12 cellular contexts compared by ENCODE assay signal in the genomic region with DNA sequence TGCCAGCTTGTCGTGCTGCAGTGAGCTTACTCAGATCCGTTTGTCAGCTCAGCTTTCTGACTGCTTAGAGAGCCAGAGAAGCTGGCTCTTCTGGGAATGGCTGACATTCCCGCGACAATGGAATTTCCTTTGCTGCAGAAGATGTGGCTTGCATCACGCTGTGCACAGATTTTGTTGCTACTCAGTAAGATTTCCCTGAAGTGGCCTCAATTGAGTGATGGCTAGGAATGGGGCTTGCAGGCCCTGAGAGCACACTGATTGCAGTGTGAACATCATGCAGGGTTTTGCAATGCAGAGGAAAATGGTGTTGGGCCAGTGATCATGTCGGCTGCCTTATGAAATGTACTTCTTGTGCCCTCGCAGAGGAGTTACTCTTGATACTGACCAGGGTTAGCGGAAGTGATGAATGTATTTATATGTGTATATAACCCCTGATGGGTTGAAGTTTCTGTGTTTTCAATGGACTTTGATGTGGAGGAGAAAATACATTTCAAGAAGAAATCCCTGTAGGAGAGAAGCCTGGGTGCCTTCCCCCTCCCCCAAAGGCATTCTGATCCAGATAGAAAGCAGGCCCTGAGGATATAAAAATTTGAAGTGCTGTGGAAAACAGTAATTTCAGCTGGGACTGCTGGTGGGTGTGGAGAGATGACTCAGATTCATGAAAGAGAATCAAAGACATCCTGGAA.
DNase-seq lines count a peak whose midpoint lies in the region; ATAC-seq, FAIRE-seq and TF ChIP-seq lines count a peak whose summit lies in the region.
"Had no signal": no experiment of that assay in that cellular context is flagged by ENCODE, and none has a peak within 500 bp of the region (broad histone marks: within the 10 kb centered on the region; RNA-seq: fewer than 3 reads in every experiment).

No MANE protein-coding gene starts in this region.

- H3K27me3 Mint-ChIP-seq in neural progenitor cell (ENCODE audit: insufficient read depth, low read depth) = peaks cover 5% of the 10 kb centered on the region
- H3K27me3 Mint-ChIP-seq in activated CD8-positive, alpha-beta T cell treated with anti-CD3 and anti-CD28 coated beads for 36 hours = no peaks in the 10 kb centered on the region
- H3K27me3 Mint-ChIP-seq: activated CD4-positive, alpha-beta T cell treated with anti-CD3 and anti-CD28 coated beads, Interleukin-2, amount 10 ng/mL, durations not matched to agents 7 days and 5 days had no signal

- H3K27ac Mint-ChIP-seq in neural progenitor cell = peak overlapping the region; percentile 97
- no peak overlapping the region for H3K27ac Mint-ChIP-seq in activated CD8-positive, alpha-beta T cell treated with anti-CD3 and anti-CD28 coated beads for 36 hours
- H3K27ac Mint-ChIP-seq: activated CD4-positive, alpha-beta T cell treated with anti-CD3 and anti-CD28 coated beads, Interleukin-2, amount 10 ng/mL, durations not matched to agents 7 days and 5 days had no signal

- 51 to 79% (median 71%) methylated on average over 8 of the region's 8 CpGs for WGBS in small intestine, 3 donors

- peaks cover 37% of the 10 kb centered on the region for H3K4me1 Mint-ChIP-seq in neural progenitor cell
- no peaks in the 10 kb centered on the region for H3K4me1 Mint-ChIP-seq in activated CD8-positive, alpha-beta T cell treated with anti-CD3 and anti-CD28 coated beads for 36 hours (ENCODE audit: low read depth)
- H3K4me1 Mint-ChIP-seq: activated CD4-positive, alpha-beta T cell treated with anti-CD3 and anti-CD28 coated beads, Interleukin-2, amount 10 ng/mL, durations not matched to agents 7 days and 5 days had no signal

- H3K9me3 ChIP-seq in AG04450 (ENCODE audit: control insufficient read depth, insufficient read depth, low read length) = no peaks in the 10 kb centered on the region
- H3K9me3 ChIP-seq in SK-N-MC (ENCODE audit: low read depth, low read length) = no peaks in the 10 kb centered on the region
- H3K9me3 ChIP-seq in neural progenitor cell (ENCODE audit: low read depth) = no peaks in the 10 kb centered on the region
- H3K9me3 ChIP-seq in small intestine (ENCODE audit: control insufficient read depth, low read depth) = no peaks in the 10 kb centered on the region
- H3K9me3 ChIP-seq: BLaER1 treated with 17β-estradiol and CSF1 and Interleukin-3, amounts not matched to agents 10 nM and 100 nM had no signal

- no peaks in the 10 kb centered on the region for H3K27me3 ChIP-seq in AG04450 (ENCODE audit: control insufficient read depth, insufficient read depth, low read length)
- no peaks in the 10 kb centered on the region for H3K27me3 ChIP-seq in neural progenitor cell
- H3K27me3 ChIP-seq in small intestine (ENCODE audit: control insufficient read depth in 2 of 2, insufficient read depth in 2 of 2, low read length in 2 of 2) = no peaks in the 10 kb centered on the region
- H3K27me3 ChIP-seq: BLaER1 treated with 17β-estradiol and CSF1 and Interleukin-3, amounts not matched to agents 10 nM and 100 nM had no signal

- no peak for DNase-seq in AG04450 (ENCODE audit: low read depth, low spot score)
- DNase-seq in SK-N-MC (ENCODE audit: low read depth, low spot score) = peak; percentile 69
- DNase-seq in fibroblast of the conjunctiva (ENCODE audit: low read depth) = peak; percentile 55
- DNase-seq in neural progenitor cell (ENCODE audit: low spot score) = peak; percentile 77
- DNase-seq in kidney glomerular epithelial cell (lab: John Stamatoyannopoulos, UW) = no peak
- DNase-seq in activated CD8-positive, alpha-beta T cell treated with anti-CD3 and anti-CD28 coated beads for 36 hours = no peak
- DNase-seq in small intestine = no peak
- no peak for DNase-seq in NCI-H146 treated with DMSO at 0.1 percent for 48 hours (lab: John Stamatoyannopoulos, UW; ENCODE audit: unreplicated experiment)
- DNase-seq: activated CD4-positive, alpha-beta T cell treated with anti-CD3 and anti-CD28 coated beads, Interleukin-2, amount 10 ng/mL, durations not matched to agents 7 days and 5 days; NCI-H748 treated with DMSO at 0.1 percent for 48 hours had no signal

- CTCF ChIA-PET in AG04450 (lab: Charles Lee) = interaction anchor here (1.7 kb wide), 1 partner anchor 220 kb away, joined by 4 read pairs; no protein-coding TSS in a partner anchor
- CTCF ChIA-PET in activated CD8-positive, alpha-beta T cell treated with anti-CD3 and anti-CD28 coated beads for 36 hours (lab: Charles Lee) = no interaction called here

- ATAC-seq in activated CD8-positive, alpha-beta T cell treated with anti-CD3 and anti-CD28 coated beads for 36 hours = no peak

- peaks cover 10% of the 10 kb centered on the region for H3F3A ChIP-seq in neural progenitor cell (ENCODE audit: low read depth)

- H3K9ac ChIP-seq in SK-N-MC (ENCODE audit: insufficient read length) (no peak overlapping the region), neural progenitor cell (no peak overlapping the region)
- H3K9ac ChIP-seq: BLaER1 treated with 17β-estradiol and CSF1 and Interleukin-3, amounts not matched to agents 10 nM and 100 nM had no signal

- TF ChIP-seq CTCF in AG04450 (IDR thresholded peaks at IDR 0.05; ENCODE audit: low read depth, low read length) = no peak
- no peak for TF ChIP-seq CTCF in neural progenitor cell (IDR thresholded peaks at IDR 0.05)
- no peak for TF ChIP-seq CTCF in activated CD8-positive, alpha-beta T cell treated with anti-CD3 and anti-CD28 coated beads for 36 hours (IDR thresholded peaks at IDR 0.05)

- peak overlapping the region; percentile 15 for H3K4me3 Mint-ChIP-seq in neural progenitor cell
- no peak overlapping the region for H3K4me3 Mint-ChIP-seq in activated CD8-positive, alpha-beta T cell treated with anti-CD3 and anti-CD28 coated beads for 36 hours
- H3K4me3 Mint-ChIP-seq: activated CD4-positive, alpha-beta T cell treated with anti-CD3 and anti-CD28 coated beads, Interleukin-2, amount 10 ng/mL, durations not matched to agents 7 days and 5 days had no signal

- no peak for FAIRE-seq in small intestine (lab: Jason Lieb, UNC)

- H3K36me3 ChIP-seq in SK-N-MC (ENCODE audit: insufficient read depth, low read length) (no peaks in the 10 kb centered on the region), neural progenitor cell (no peaks in the 10 kb centered on the region), small intestine (ENCODE audit: control insufficient read depth in 2 of 2, insufficient read depth in 2 of 2, low read length in 2 of 2) (no peaks in the 10 kb centered on the region)
- H3K36me3 ChIP-seq: BLaER1 treated with 17β-estradiol and CSF1 and Interleukin-3, amounts not matched to agents 10 nM and 100 nM had no signal

- H3K4me1 ChIP-seq in neural progenitor cell (peaks cover 20% of the 10 kb centered on the region), small intestine (ENCODE audit: control insufficient read depth in 2 of 2, insufficient read depth in 1 of 2, low read depth in 1 of 2, low read length in 1 of 2) (no peaks in the 10 kb centered on the region)
- H3K4me1 ChIP-seq: BLaER1 treated with 17β-estradiol and CSF1 and Interleukin-3, amounts not matched to agents 10 nM and 100 nM had no signal

- H2AFZ ChIP-seq in neural progenitor cell (replicated peaks) = peak overlapping the region; percentile 95

- H3K4me2 ChIP-seq in neural progenitor cell = peak overlapping the region; percentile 2
- H3K4me2 ChIP-seq: BLaER1 treated with 17β-estradiol and CSF1 and Interleukin-3, amounts not matched to agents 10 nM and 100 nM had no signal

- no peaks in the 10 kb centered on the region for H4K20me1 ChIP-seq in neural progenitor cell (ENCODE audit: low read depth)
- H4K20me1 ChIP-seq: BLaER1 treated with 17β-estradiol and CSF1 and Interleukin-3, amounts not matched to agents 10 nM and 100 nM had no signal

- H3K9me3 Mint-ChIP-seq in neural progenitor cell = peaks cover 5% of the 10 kb centered on the region
- peaks cover 5% of the 10 kb centered on the region for H3K9me3 Mint-ChIP-seq in activated CD8-positive, alpha-beta T cell treated with anti-CD3 and anti-CD28 coated beads for 36 hours

- H3K4me3 ChIP-seq in AG04450 (ENCODE audit: low read depth, low read length) = no peak overlapping the region
- peak overlapping the region; percentile 67 for H3K4me3 ChIP-seq in SK-N-MC
- H3K4me3 ChIP-seq in neural progenitor cell = no peak overlapping the region
- H3K4me3 ChIP-seq in small intestine (ENCODE audit: low read depth in 1 of 2, low read length in 2 of 2) = no peak overlapping the region
- H3K4me3 ChIP-seq: BLaER1 treated with 17β-estradiol and CSF1 and Interleukin-3, amounts not matched to agents 10 nM and 100 nM; skin epidermis had no signal

- intact Hi-C loops in activated CD8-positive, alpha-beta T cell treated with anti-CD3 and anti-CD28 coated beads for 36 hours (cut with micrococcal nuclease) = no loop called here

- H3K79me2 ChIP-seq in neural progenitor cell (ENCODE audit: low read depth) = no peaks in the 10 kb centered on the region

- no peaks in the 10 kb centered on the region for H3K36me3 Mint-ChIP-seq in neural progenitor cell
- no peaks in the 10 kb centered on the region for H3K36me3 Mint-ChIP-seq in activated CD8-positive, alpha-beta T cell treated with anti-CD3 and anti-CD28 coated beads for 36 hours (ENCODE audit: low read depth)

- H3K27ac ChIP-seq in AG04450 (ENCODE audit: low read depth, low read length) (peak overlapping the region; percentile 65), SK-N-MC (peak overlapping the region; percentile 95), neural progenitor cell (no peak overlapping the region), small intestine (ENCODE audit: low read depth in 1 of 2, low read length in 1 of 2) (peak overlapping the region in 1 of 2 donors; percentile 26)
- H3K27ac ChIP-seq: BLaER1 treated with 17β-estradiol and CSF1 and Interleukin-3, amounts not matched to agents 10 nM and 100 nM had no signal

- POLR2A ChIA-PET in AG04450 (lab: Yijun Ruan, JAX) = interaction anchor here (0.6 kb wide), 1 partner anchor 40 kb away, joined by 3 read pairs; no protein-coding TSS in a partner anchor
- POLR2A ChIA-PET in activated CD8-positive, alpha-beta T cell treated with anti-CD3 and anti-CD28 coated beads for 36 hours (lab: Charles Lee) = no interaction called here

Comparison
In these comparisons a context has a peak if more than half of its experiments do, and no peak if none do; other contexts are left out.
1. DNase-seq: peak in SK-N-MC (single experiment), fibroblast of the conjunctiva (single experiment) and neural progenitor cell (single experiment); none in AG04450 (single experiment), kidney glomerular epithelial cell (single experiment), activated CD8-positive, alpha-beta T cell treated with anti-CD3 and anti-CD28 coated beads for 36 hours (single experiment), small intestine (single experiment) and NCI-H146 treated with DMSO at 0.1 percent for 48 hours (single experiment).